1 cellular context compared by ENCODE assay signal in genomic region chr4:169147217-169147616, GRCh38.
A peak's percentile ranks its signal among the peaks of the same experiment; 100 is the strongest.
TF ChIP-seq lines count a peak whose summit lies in the region.

No MANE protein-coding gene starts in this region.

TF ChIP-seq in HCT116, 20 proteins besides CTCF, POLR2A, EP300 and RAD21 (continued from another document):
- TF ChIP-seq, protein P1, sequence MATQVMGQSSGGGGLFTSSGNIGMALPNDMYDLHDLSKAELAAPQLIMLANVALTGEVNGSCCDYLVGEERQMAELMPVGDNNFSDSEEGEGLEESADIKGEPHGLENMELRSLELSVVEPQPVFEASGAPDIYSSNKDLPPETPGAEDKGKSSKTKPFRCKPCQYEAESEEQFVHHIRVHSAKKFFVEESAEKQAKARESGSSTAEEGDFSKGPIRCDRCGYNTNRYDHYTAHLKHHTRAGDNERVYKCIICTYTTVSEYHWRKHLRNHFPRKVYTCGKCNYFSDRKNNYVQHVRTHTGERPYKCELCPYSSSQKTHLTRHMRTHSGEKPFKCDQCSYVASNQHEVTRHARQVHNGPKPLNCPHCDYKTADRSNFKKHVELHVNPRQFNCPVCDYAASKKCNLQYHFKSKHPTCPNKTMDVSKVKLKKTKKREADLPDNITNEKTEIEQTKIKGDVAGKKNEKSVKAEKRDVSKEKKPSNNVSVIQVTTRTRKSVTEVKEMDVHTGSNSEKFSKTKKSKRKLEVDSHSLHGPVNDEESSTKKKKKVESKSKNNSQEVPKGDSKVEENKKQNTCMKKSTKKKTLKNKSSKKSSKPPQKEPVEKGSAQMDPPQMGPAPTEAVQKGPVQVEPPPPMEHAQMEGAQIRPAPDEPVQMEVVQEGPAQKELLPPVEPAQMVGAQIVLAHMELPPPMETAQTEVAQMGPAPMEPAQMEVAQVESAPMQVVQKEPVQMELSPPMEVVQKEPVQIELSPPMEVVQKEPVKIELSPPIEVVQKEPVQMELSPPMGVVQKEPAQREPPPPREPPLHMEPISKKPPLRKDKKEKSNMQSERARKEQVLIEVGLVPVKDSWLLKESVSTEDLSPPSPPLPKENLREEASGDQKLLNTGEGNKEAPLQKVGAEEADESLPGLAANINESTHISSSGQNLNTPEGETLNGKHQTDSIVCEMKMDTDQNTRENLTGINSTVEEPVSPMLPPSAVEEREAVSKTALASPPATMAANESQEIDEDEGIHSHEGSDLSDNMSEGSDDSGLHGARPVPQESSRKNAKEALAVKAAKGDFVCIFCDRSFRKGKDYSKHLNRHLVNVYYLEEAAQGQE (IDR thresholded peaks at IDR 0.05; ENCODE audit: low read depth): no peak
- TF ChIP-seq POLR2AphosphoS5 (IDR thresholded peaks at IDR 0.05; ENCODE audit: low read depth, low read length) (no peak), CEBPB (IDR thresholded peaks at IDR 0.05; ENCODE audit: low read depth) (peak; percentile 55; the same call in 1 of the 2 replicates), JUND (IDR thresholded peaks at IDR 0.05) (peak; percentile 70), EGR1 (IDR thresholded peaks at IDR 0.05; ENCODE audit: low read depth) (no peak), CBX3 (IDR thresholded peaks at IDR 0.05; ENCODE audit: low read depth) (peak; percentile 43; the same call in 1 of the 2 replicates), SRF (IDR thresholded peaks at IDR 0.05; ENCODE audit: low read depth) (no peak), ZFX (IDR thresholded peaks at IDR 0.05) (no peak), EZH2phosphoT487 (IDR thresholded peaks at IDR 0.05; ENCODE audit: borderline replicate concordance) (no peak), SIN3A (IDR thresholded peaks at IDR 0.05; ENCODE audit: low read depth) (peak; percentile 64; the same call in 1 of the 2 replicates)
